Comparison of ENCODE assay signal across 8 cellular contexts in the genomic region with DNA sequence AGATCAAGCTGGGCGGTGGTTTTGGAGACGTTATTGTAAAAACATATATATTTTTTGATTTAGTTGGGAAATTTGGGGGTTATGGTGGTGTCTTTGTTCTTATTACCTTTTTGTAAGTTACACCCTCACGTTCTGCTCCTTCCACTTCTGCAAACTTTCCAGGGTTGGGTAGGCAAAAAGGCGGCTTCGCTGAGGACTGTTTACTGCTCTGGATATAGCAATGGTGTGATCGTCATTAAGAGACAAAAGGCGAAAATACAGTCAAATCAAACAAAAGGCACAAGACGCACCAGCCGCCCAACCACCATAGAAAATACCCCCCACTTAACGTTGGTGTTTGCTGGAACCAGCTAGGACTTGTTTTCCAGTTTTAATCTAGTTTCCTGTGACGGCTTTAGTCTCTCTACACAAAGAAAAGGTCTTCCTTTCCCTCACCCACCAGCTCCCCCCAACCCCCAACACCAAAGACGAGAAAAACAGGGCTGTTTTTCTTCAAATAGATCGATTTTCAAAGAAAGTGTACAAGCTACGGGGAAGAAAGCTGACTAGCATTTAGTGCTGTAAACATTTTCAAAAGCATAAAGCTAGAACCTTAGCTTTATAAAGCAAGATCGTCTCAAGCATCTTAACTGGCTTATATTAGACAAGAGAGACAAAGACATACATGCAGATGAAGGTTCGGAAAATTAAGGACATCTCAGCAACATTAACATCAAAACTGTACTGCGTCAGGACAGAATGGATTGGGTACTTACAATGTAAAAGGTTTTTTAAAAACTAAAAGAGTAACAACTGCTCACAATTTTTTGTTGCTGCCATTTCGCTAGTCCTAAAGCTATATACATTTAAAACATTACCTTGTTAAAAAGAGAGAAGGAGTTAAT. TPM values are rescaled to one million over a fixed set of nuclear protein-coding genes. Genes with fewer than 3 reads are reported as not detected.
A peak's percentile ranks its signal among the peaks of the same experiment; 100 is the strongest.
DNase-seq lines count a peak whose midpoint lies in the region; ATAC-seq and TF ChIP-seq lines count a peak whose summit lies in the region.

No MANE protein-coding gene starts in this region.

- peak overlapping the region; percentile 87 for H3K4me3 Mint-ChIP-seq in activated T-helper 2 cell treated with anti-CD3 and anti-CD28 coated beads, Interferon-gamma antibody, Interleukin-2, Interleukin-4, amounts not matched to agents 10 μg/mL and 5 μg/mL and 100 μg/mL, durations not matched to agents 14 hours and 24 hours and 36 hours (ENCODE audit: low read depth)

- no peaks in the 10 kb centered on the region for H3K27me3 Mint-ChIP-seq in activated T-helper 2 cell treated with anti-CD3 and anti-CD28 coated beads, Interferon-gamma antibody, Interleukin-2, Interleukin-4, amounts not matched to agents 10 μg/mL and 5 μg/mL and 100 μg/mL, durations not matched to agents 14 hours and 24 hours and 36 hours (ENCODE audit: low read depth)

- no peak for ATAC-seq in HG03159 (IDR thresholded peaks at IDR 0.05; ENCODE audit: unreplicated experiment)

- peaks cover 33% of the 10 kb centered on the region for H3K4me1 Mint-ChIP-seq in activated T-helper 2 cell treated with anti-CD3 and anti-CD28 coated beads, Interferon-gamma antibody, Interleukin-2, Interleukin-4, amounts not matched to agents 10 μg/mL and 5 μg/mL and 100 μg/mL, durations not matched to agents 14 hours and 24 hours and 36 hours (ENCODE audit: low read depth)

- H3K27ac ChIP-seq in parathyroid adenoma = peak overlapping the region; percentile 100

- H3K36me3 ChIP-seq in parathyroid adenoma (ENCODE audit: control insufficient read depth, insufficient read depth, low read length) = no peaks in the 10 kb centered on the region

- H3K27me3 ChIP-seq in parathyroid adenoma (ENCODE audit: control insufficient read depth, insufficient read depth, low read length) = no peaks in the 10 kb centered on the region

- peaks cover 17% of the 10 kb centered on the region for H3K79me2 ChIP-seq in parathyroid adenoma

- H2AFZ ChIP-seq in parathyroid adenoma = peak overlapping the region; percentile 42

- peak overlapping the region; percentile 88 for H3K9ac ChIP-seq in parathyroid adenoma

- no peak for TF ChIP-seq CTCF in parathyroid adenoma (IDR thresholded peaks at IDR 0.05)

- peaks cover 28% of the 10 kb centered on the region for H3K4me1 ChIP-seq in parathyroid adenoma

- H3K9me3 Mint-ChIP-seq in activated T-helper 2 cell treated with anti-CD3 and anti-CD28 coated beads, Interferon-gamma antibody, Interleukin-2, Interleukin-4, amounts not matched to agents 10 μg/mL and 5 μg/mL and 100 μg/mL, durations not matched to agents 14 hours and 24 hours and 36 hours = no peaks in the 10 kb centered on the region

- intact Hi-C loops in activated T-helper 2 cell treated with anti-CD3 and anti-CD28 coated beads, Interferon-gamma antibody, Interleukin-2, Interleukin-4, amounts not matched to agents 10 μg/mL and 5 μg/mL and 100 μg/mL, durations not matched to agents 14 hours and 24 hours and 36 hours (cut with micrococcal nuclease) = loop anchor here (1.0 to 10.0 kb wide), 3 partner anchors 8 to 703 kb away; a partner anchor contains a TSS

- peak overlapping the region; percentile 95 for H3K4me3 ChIP-seq in parathyroid adenoma (ENCODE audit: low read depth, low read length)

- H3K9me3 ChIP-seq in parathyroid adenoma (ENCODE audit: control insufficient read depth, low read length) = no peaks in the 10 kb centered on the region

- H3K4me2 ChIP-seq in parathyroid adenoma (ENCODE audit: low read length) = peak overlapping the region; percentile 99

- peak overlapping the region; percentile 99 for H3K27ac Mint-ChIP-seq in activated T-helper 2 cell treated with anti-CD3 and anti-CD28 coated beads, Interferon-gamma antibody, Interleukin-2, Interleukin-4, amounts not matched to agents 10 μg/mL and 5 μg/mL and 100 μg/mL, durations not matched to agents 14 hours and 24 hours and 36 hours

- DNase-seq in NCI-H2171 treated with DMSO at 0.1 percent for 48 hours (lab: John Stamatoyannopoulos, UW) (peak; percentile 54), NCI-H2171 (lab: John Stamatoyannopoulos, UW) (no peak), NCI-H69 (lab: John Stamatoyannopoulos, UW) (peak; percentile 88), foreskin melanocyte (peak; percentile 45), cerebellar nuclear complex (lab: John Stamatoyannopoulos, UW) (no peak)
- DNase-seq in activated T-helper 2 cell treated with anti-CD3 and anti-CD28 coated beads, Interferon-gamma antibody, Interleukin-2, Interleukin-4, amounts not matched to agents 10 μg/mL and 5 μg/mL and 100 μg/mL, durations not matched to agents 14 hours and 24 hours and 36 hours (ENCODE audit: low spot score) = peak; percentile 29

- peaks cover 54% of the 10 kb centered on the region for H3K36me3 Mint-ChIP-seq in activated T-helper 2 cell treated with anti-CD3 and anti-CD28 coated beads, Interferon-gamma antibody, Interleukin-2, Interleukin-4, amounts not matched to agents 10 μg/mL and 5 μg/mL and 100 μg/mL, durations not matched to agents 14 hours and 24 hours and 36 hours (ENCODE audit: low read depth)

RNA-seq across cellular contexts. Expression of a gene that starts 2.0 kb away (rescaled TPM):
- total RNA-seq in activated T-helper 2 cell treated with anti-CD3 and anti-CD28 coated beads, Interferon-gamma antibody, Interleukin-2, Interleukin-4, amounts not matched to agents 10 μg/mL and 5 μg/mL and 100 μg/mL, durations not matched to agents 14 hours and 24 hours and 36 hours = 23.3 and 24.0 TPM in 2 replicates

RNA-seq across cellular contexts. Expression of a gene that starts 8.4 kb away (rescaled TPM):
- total RNA-seq in activated T-helper 2 cell treated with anti-CD3 and anti-CD28 coated beads, Interferon-gamma antibody, Interleukin-2, Interleukin-4, amounts not matched to agents 10 μg/mL and 5 μg/mL and 100 μg/mL, durations not matched to agents 14 hours and 24 hours and 36 hours = 115 and 119 TPM in 2 replicates

RNA-seq across cellular contexts. Expression of a gene that starts 56.8 kb away (rescaled TPM):
- not detected in 2 replicates for total RNA-seq in activated T-helper 2 cell treated with anti-CD3 and anti-CD28 coated beads, Interferon-gamma antibody, Interleukin-2, Interleukin-4, amounts not matched to agents 10 μg/mL and 5 μg/mL and 100 μg/mL, durations not matched to agents 14 hours and 24 hours and 36 hours

Comparison
In these comparisons a context has a peak if more than half of its experiments do, and no peak if none do; other contexts are left out.
1. DNase-seq: peak in NCI-H2171 treated with DMSO at 0.1 percent for 48 hours (single experiment), NCI-H69 (single experiment), activated T-helper 2 cell treated with anti-CD3 and anti-CD28 coated beads, Interferon-gamma antibody, Interleukin-2, Interleukin-4, amounts not matched to agents 10 μg/mL and 5 μg/mL and 100 μg/mL, durations not matched to agents 14 hours and 24 hours and 36 hours (single experiment) and foreskin melanocyte (single experiment); none in NCI-H2171 (single experiment) and cerebellar nuclear complex (0 of 2).